11 cellular contexts compared by ENCODE assay signal in genomic region chr5:54021413-54022155, GRCh38.
A peak's percentile ranks its signal among the peaks of the same experiment; 100 is the strongest.
DNase-seq lines count a peak whose midpoint lies in the region; ATAC-seq and TF ChIP-seq lines count a peak whose summit lies in the region.
"Had no signal": no experiment of that assay in that cellular context is flagged by ENCODE, and none has a peak within 500 bp of the region (broad histone marks: within the 10 kb centered on the region; RNA-seq: fewer than 3 reads in every experiment).

No MANE protein-coding gene starts in this region.

- no peaks in the 10 kb centered on the region for H3K9me3 ChIP-seq in iPS-18a (ENCODE audit: control insufficient read depth, low read depth, low read length)
- H3K9me3 ChIP-seq: body of pancreas had no signal

- no peaks in the 10 kb centered on the region for H3K9me3 Mint-ChIP-seq in activated CD8-positive, alpha-beta T cell treated with anti-CD3 and anti-CD28 coated beads for 36 hours

- H3K4me3 ChIP-seq in iPS-18a (ENCODE audit: low read length), result no peak overlapping the region
- H3K4me3 ChIP-seq: body of pancreas had no signal

- H3K36me3 Mint-ChIP-seq in activated CD8-positive, alpha-beta T cell treated with anti-CD3 and anti-CD28 coated beads for 36 hours (ENCODE audit: low read depth), result peaks cover 2% of the 10 kb centered on the region

- H3K4me3 Mint-ChIP-seq in activated CD8-positive, alpha-beta T cell treated with anti-CD3 and anti-CD28 coated beads for 36 hours, result peak overlapping the region; percentile 73

- TF ChIP-seq CTCF in activated CD8-positive, alpha-beta T cell treated with anti-CD3 and anti-CD28 coated beads for 36 hours (IDR thresholded peaks at IDR 0.05), result no peak

- no peaks in the 10 kb centered on the region for H3K27me3 Mint-ChIP-seq in activated CD8-positive, alpha-beta T cell treated with anti-CD3 and anti-CD28 coated beads for 36 hours

- POLR2A ChIA-PET in activated CD8-positive, alpha-beta T cell treated with anti-CD3 and anti-CD28 coated beads for 36 hours (lab: Charles Lee), result interaction anchor here (1.0 kb wide), 1 partner anchor 20 kb away, joined by 3 read pairs; no protein-coding TSS in a partner anchor

- peak overlapping the region; percentile 1 for H3K9ac ChIP-seq in iPS-18a (ENCODE audit: low read length)
- H3K9ac ChIP-seq: parathyroid adenoma had no signal

- peaks cover 50% of the 10 kb centered on the region for H3K4me1 ChIP-seq in iPS-18a (ENCODE audit: control insufficient read depth, low read depth, low read length)
- H3K4me1 ChIP-seq: parathyroid adenoma had no signal

- H3K4me1 Mint-ChIP-seq in activated CD8-positive, alpha-beta T cell treated with anti-CD3 and anti-CD28 coated beads for 36 hours (ENCODE audit: low read depth), result peaks cover 30% of the 10 kb centered on the region

- DNase-seq in Daoy (ENCODE audit: low read depth), result peak; percentile 2
- peak; percentile 60 to 70 for DNase-seq in Kasumi-1 (lab: John Stamatoyannopoulos, UW)
- peak; percentile 39 for DNase-seq in activated CD8-positive, alpha-beta T cell treated with anti-CD3 and anti-CD28 coated beads for 36 hours
- no peak for DNase-seq in AG08396 (ENCODE audit: low spot score)
- no peak for DNase-seq in superior temporal gyrus (ENCODE audit: extremely low spot score)
- DNase-seq in GOT3 (lab: John Stamatoyannopoulos, UW), result no peak
- DNase-seq: body of pancreas, hippocampal formation had no signal

- no peaks in the 10 kb centered on the region for H3K36me3 ChIP-seq in iPS-18a (ENCODE audit: control insufficient read depth, low read depth, low read length)

- H3K27ac ChIP-seq in iPS-18a (ENCODE audit: low read length), result peak overlapping the region; percentile 81
- H3K27ac ChIP-seq: body of pancreas, parathyroid adenoma had no signal

- H3K27ac Mint-ChIP-seq in activated CD8-positive, alpha-beta T cell treated with anti-CD3 and anti-CD28 coated beads for 36 hours, result peak overlapping the region; percentile 97

- ATAC-seq in activated CD8-positive, alpha-beta T cell treated with anti-CD3 and anti-CD28 coated beads for 36 hours, result peak; percentile 79
- no peak for ATAC-seq in HG02642 (IDR thresholded peaks at IDR 0.05; ENCODE audit: poor library complexity, unreplicated experiment)
- ATAC-seq: body of pancreas had no signal

- intact Hi-C loops in activated CD8-positive, alpha-beta T cell treated with anti-CD3 and anti-CD28 coated beads for 36 hours (cut with micrococcal nuclease), result no loop called here

- CTCF ChIA-PET in activated CD8-positive, alpha-beta T cell treated with anti-CD3 and anti-CD28 coated beads for 36 hours (lab: Charles Lee), result no interaction called here

- H3K27me3 ChIP-seq in iPS-18a (ENCODE audit: control insufficient read depth, insufficient read depth, low read length), result no peaks in the 10 kb centered on the region
- H3K27me3 ChIP-seq: body of pancreas had no signal

Comparison
In these comparisons a context has a peak if more than half of its experiments do, and no peak if none do; other contexts are left out.
1. DNase-seq: peak in Daoy (single experiment), Kasumi-1 (2 of 2) and activated CD8-positive, alpha-beta T cell treated with anti-CD3 and anti-CD28 coated beads for 36 hours (single experiment); none in AG08396 (single experiment), superior temporal gyrus (single experiment) and GOT3 (single experiment).